8 cellular contexts compared by ENCODE assay signal in the genomic region with DNA sequence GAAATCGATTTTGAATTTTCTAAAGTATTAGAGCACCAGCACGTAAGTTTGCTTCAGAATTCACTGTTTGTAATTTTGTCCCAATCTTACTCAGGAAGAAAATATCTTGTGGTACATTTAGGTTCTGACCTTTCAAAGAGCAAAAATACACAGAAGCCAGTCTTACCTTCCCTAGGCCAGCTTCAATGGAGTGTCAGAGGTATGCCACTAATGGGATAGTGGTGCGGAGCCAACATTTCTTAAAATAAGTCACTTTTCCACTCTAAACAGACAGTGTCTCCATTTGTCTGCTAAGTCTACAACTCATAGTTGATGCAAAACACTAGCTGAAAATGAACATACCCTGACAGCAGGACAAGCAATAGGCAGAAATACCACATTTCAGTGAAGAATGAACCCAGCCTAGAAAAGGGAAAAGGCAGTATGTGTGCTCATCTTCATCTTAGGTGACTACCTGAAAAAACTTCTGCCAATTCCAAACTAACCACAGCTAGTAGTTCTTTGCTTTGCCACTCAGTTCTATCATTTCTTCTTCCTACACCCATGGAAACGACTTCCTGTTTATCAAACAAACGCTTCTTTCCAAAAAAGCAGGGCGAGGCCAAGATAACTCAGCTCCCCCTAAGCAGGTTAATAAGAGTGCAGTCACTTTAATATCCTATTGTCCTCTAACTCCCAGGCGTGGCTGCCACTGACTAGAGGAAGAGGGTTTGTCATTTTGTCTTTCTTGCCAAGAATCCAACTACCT.
DNase-seq lines count a peak whose midpoint lies in the region; ATAC-seq, FAIRE-seq and TF ChIP-seq lines count a peak whose summit lies in the region.

No MANE protein-coding gene starts in this region.

- no peaks in the 10 kb centered on the region for H3K9me2 ChIP-seq in MM.1S (replicated peaks; ENCODE audit: insufficient read depth, low read length)

- no peak for ATAC-seq in GM18505 (IDR thresholded peaks at IDR 0.05; ENCODE audit: unreplicated experiment)

- H3K27ac ChIP-seq in MM.1S (ENCODE audit: low read length) (peak overlapping the region; percentile 83; the same call in 1 of the 2 replicates), astrocyte (ENCODE audit: low read depth, low read length) (no peak overlapping the region)

- TF ChIP-seq CTCF in MM.1S (IDR thresholded peaks at IDR 0.05; ENCODE audit: low read length) (no peak), astrocyte (IDR thresholded peaks at IDR 0.05; ENCODE audit: insufficient read depth, low read depth, low read length) (no peak), mesothelial cell of epicardium (IDR thresholded peaks at IDR 0.05; ENCODE audit: unreplicated experiment) (no peak), foreskin fibroblast (IDR thresholded peaks at IDR 0.05; ENCODE audit: low read depth, low read length) (no peak), progenitor cell of endocrine pancreas (IDR thresholded peaks at IDR 0.05; ENCODE audit: unreplicated experiment) (no peak)

- H3K4me3 Mint-ChIP-seq in astrocyte (ENCODE audit: unreplicated experiment) (no peak overlapping the region), mesothelial cell of epicardium (no peak overlapping the region), progenitor cell of endocrine pancreas (ENCODE audit: low read depth) (no peak overlapping the region)

- H3K9ac ChIP-seq in MM.1S (ENCODE audit: low read length): peak overlapping the region; percentile 54; the same call in 1 of the 2 replicates
- H3K9ac ChIP-seq in astrocyte (ENCODE audit: low read length): no peak overlapping the region

- H3K27me3 Mint-ChIP-seq in astrocyte (ENCODE audit: low read depth, unreplicated experiment): no peaks in the 10 kb centered on the region
- no peaks in the 10 kb centered on the region for H3K27me3 Mint-ChIP-seq in mesothelial cell of epicardium (ENCODE audit: low read depth)
- no peaks in the 10 kb centered on the region for H3K27me3 Mint-ChIP-seq in progenitor cell of endocrine pancreas

- H4K20me1 ChIP-seq in MM.1S (ENCODE audit: insufficient read depth, low read length) (no peaks in the 10 kb centered on the region), astrocyte (ENCODE audit: insufficient read depth, low read length) (peaks cover 5% of the 10 kb centered on the region)

- no peaks in the 10 kb centered on the region for H3K9me3 Mint-ChIP-seq in astrocyte (ENCODE audit: unreplicated experiment)
- peaks cover 11% of the 10 kb centered on the region for H3K9me3 Mint-ChIP-seq in mesothelial cell of epicardium
- peaks cover 9% of the 10 kb centered on the region for H3K9me3 Mint-ChIP-seq in progenitor cell of endocrine pancreas (ENCODE audit: low read depth)

- TF ChIP-seq POLR2A in GM18505 (IDR thresholded peaks at IDR 0.05; ENCODE audit: borderline replicate concordance, extremely low read depth, insufficient read depth, insufficient read length): no peak

- H2AFZ ChIP-seq in MM.1S (ENCODE audit: low read length) (no peak overlapping the region), astrocyte (ENCODE audit: low read depth, low read length) (no peak overlapping the region)

- no peak for FAIRE-seq in astrocyte (lab: Jason Lieb, UNC)

- peak; percentile 81 for DNase-seq in CD1c-positive myeloid dendritic cell (ENCODE audit: extremely low spot score)
- no peak for DNase-seq in MM.1S
- DNase-seq in astrocyte (ENCODE audit: low read depth): peak; percentile 36
- no peak for DNase-seq in mesothelial cell of epicardium (ENCODE audit: low spot score in 2 of 2, unreplicated experiment in 2 of 2)
- no peak for DNase-seq in NCI-H524 treated with DMSO at 0.1 percent for 48 hours (lab: John Stamatoyannopoulos, UW)
- no peak for DNase-seq in foreskin fibroblast
- no peak for DNase-seq in progenitor cell of endocrine pancreas (ENCODE audit: low spot score, unreplicated experiment)

- H3K9me3 ChIP-seq in MM.1S (replicated peaks; ENCODE audit: insufficient read depth, low read length) (no peaks in the 10 kb centered on the region), astrocyte (ENCODE audit: insufficient read depth, low read depth, low read length) (no peaks in the 10 kb centered on the region)

- peak overlapping the region; percentile 87 for H3K4me2 ChIP-seq in MM.1S (ENCODE audit: low read depth, low read length)
- H3K4me2 ChIP-seq in astrocyte (ENCODE audit: low read length): no peak overlapping the region

- peaks cover 38% of the 10 kb centered on the region for H3F3A ChIP-seq in MM.1S (ENCODE audit: insufficient read depth, low read length)

- peak overlapping the region; percentile 53 for H3K4me3 ChIP-seq in MM.1S (ENCODE audit: low read length)
- no peak overlapping the region for H3K4me3 ChIP-seq in astrocyte (ENCODE audit: insufficient read depth, low read depth, low read length)
- H3K4me3 ChIP-seq in foreskin fibroblast (ENCODE audit: low read depth in 1 of 2, low read length in 2 of 2): no peak overlapping the region

- H3K36me3 ChIP-seq in MM.1S (replicated peaks; ENCODE audit: insufficient read depth, low read length) (no peaks in the 10 kb centered on the region), astrocyte (ENCODE audit: insufficient read depth, low read length) (no peaks in the 10 kb centered on the region)

- no peak overlapping the region for H3K27ac Mint-ChIP-seq in astrocyte (ENCODE audit: unreplicated experiment)
- H3K27ac Mint-ChIP-seq in mesothelial cell of epicardium: peak overlapping the region; percentile 80
- H3K27ac Mint-ChIP-seq in progenitor cell of endocrine pancreas: no peak overlapping the region

- H3K36me3 Mint-ChIP-seq in astrocyte (ENCODE audit: low read depth, unreplicated experiment): peaks cover 5% of the 10 kb centered on the region
- peaks cover 14% of the 10 kb centered on the region for H3K36me3 Mint-ChIP-seq in mesothelial cell of epicardium
- peaks cover 12% of the 10 kb centered on the region for H3K36me3 Mint-ChIP-seq in progenitor cell of endocrine pancreas (ENCODE audit: insufficient read depth)

- no peaks in the 10 kb centered on the region for H3K27me3 ChIP-seq in MM.1S (replicated peaks; ENCODE audit: insufficient read depth, low read length)
- H3K27me3 ChIP-seq in astrocyte (ENCODE audit: insufficient read depth, low read length): no peaks in the 10 kb centered on the region

- H3K4me1 ChIP-seq in MM.1S (ENCODE audit: low read length): peaks cover 62% of the 10 kb centered on the region
- peaks cover 3% of the 10 kb centered on the region for H3K4me1 ChIP-seq in astrocyte (ENCODE audit: insufficient read depth, low read length)

- H3K4me1 Mint-ChIP-seq in astrocyte (ENCODE audit: low read depth, unreplicated experiment): peaks cover 27% of the 10 kb centered on the region
- peaks cover 48% of the 10 kb centered on the region for H3K4me1 Mint-ChIP-seq in mesothelial cell of epicardium
- H3K4me1 Mint-ChIP-seq in progenitor cell of endocrine pancreas (ENCODE audit: low read depth): peaks cover 35% of the 10 kb centered on the region

- H3K79me2 ChIP-seq in MM.1S (ENCODE audit: low read length) (peaks cover 58% of the 10 kb centered on the region), astrocyte (ENCODE audit: insufficient read depth, low read length) (no peaks in the 10 kb centered on the region)

Comparison
In these comparisons a context has a peak if more than half of its experiments do, and no peak if none do; other contexts are left out.
1. DNase-seq: peak in CD1c-positive myeloid dendritic cell (single experiment) and astrocyte (single experiment); none in MM.1S (single experiment), mesothelial cell of epicardium (0 of 2), NCI-H524 treated with DMSO at 0.1 percent for 48 hours (single experiment), foreskin fibroblast (0 of 2) and progenitor cell of endocrine pancreas (single experiment).